1 cellular context compared by ENCODE assay signal in the genomic region with DNA sequence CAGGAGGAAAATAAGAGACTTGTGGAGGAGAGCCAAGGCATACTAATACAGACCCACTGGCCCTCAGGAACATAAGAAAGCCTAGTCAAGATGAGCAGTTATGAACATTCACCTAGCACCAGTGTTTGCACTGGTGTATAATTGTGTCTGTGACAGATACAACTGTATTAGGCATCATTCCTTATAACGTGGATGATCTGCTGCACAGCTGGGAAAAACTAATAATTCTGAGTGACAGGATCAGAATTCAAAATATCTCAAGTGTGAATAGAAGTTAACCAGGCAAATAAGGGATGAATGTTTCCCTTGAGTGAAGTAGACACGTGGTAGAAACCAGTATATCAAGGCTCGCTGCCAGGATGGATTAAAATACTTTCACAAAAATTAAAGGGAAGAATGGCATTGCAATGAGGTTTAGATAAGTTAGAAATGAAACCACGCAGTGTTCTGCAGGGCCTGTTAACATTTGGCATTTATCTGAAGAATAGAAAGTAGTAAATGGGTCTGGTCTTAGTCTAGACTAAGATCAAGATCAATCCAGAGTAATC.
TF ChIP-seq lines count a peak whose summit lies in the region.

No MANE protein-coding gene starts in this region.

TF ChIP-seq in H1, 55 proteins besides CTCF, POLR2A, EP300 and RAD21:
- TF ChIP-seq TCF12 (IDR thresholded peaks at IDR 0.05; ENCODE audit: low read depth, low read length) (no peak), SIX5 (IDR thresholded peaks at IDR 0.05; ENCODE audit: low read depth, low read length) (no peak), SP4 (IDR thresholded peaks at IDR 0.05; ENCODE audit: low read length) (no peak)
- TF ChIP-seq, protein P1, sequence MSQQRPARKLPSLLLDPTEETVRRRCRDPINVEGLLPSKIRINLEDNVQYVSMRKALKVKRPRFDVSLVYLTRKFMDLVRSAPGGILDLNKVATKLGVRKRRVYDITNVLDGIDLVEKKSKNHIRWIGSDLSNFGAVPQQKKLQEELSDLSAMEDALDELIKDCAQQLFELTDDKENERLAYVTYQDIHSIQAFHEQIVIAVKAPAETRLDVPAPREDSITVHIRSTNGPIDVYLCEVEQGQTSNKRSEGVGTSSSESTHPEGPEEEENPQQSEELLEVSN (IDR thresholded peaks at IDR 0.05), result no peak
